In the genomic region with DNA sequence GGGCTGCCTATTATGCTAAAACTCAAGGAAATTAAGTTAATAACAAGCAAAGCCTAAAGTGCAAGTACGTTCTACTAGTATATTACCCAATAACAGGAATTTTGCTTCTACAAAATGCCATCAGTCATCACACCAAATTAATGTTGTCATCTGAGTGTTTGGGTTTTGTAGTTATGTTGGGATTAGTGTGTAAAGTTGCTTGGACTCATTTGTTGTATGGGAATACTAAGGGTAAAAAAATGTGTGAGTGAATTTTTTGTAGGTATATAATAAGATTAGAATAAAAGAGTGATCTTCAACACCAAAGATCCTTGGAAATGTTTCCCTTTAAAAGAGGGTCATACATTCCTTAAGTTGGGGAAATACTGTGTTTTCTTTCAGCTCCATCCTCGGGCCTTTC, we compare ENCODE assay signal across 32 cellular contexts. TPM values are rescaled to one million over a fixed set of nuclear protein-coding genes. Genes with fewer than 3 reads are reported as not detected.
DNase-seq lines count a peak whose midpoint lies in the region; ATAC-seq and TF ChIP-seq lines count a peak whose summit lies in the region.
"Had no signal": no experiment of that assay in that cellular context is flagged by ENCODE, and none has a peak within 500 bp of the region (broad histone marks: within the 10 kb centered on the region; RNA-seq: fewer than 3 reads in every experiment).

No MANE protein-coding gene starts in this region.

- H3K79me2 ChIP-seq in ACC112 (ENCODE audit: control insufficient read depth, insufficient read depth, low read length, unreplicated experiment) = peaks cover 98% of the 10 kb centered on the region

- no peaks in the 10 kb centered on the region for H3K27me3 ChIP-seq in ACC112 (ENCODE audit: insufficient read depth, low read length)
- H3K27me3 ChIP-seq: colonic mucosa, MG63 had no signal

- peaks cover 45% of the 10 kb centered on the region for H3K36me3 Mint-ChIP-seq in HFFc6 (ENCODE audit: low read depth)
- H3K36me3 Mint-ChIP-seq in chondrocyte (ENCODE audit: low read depth) = peaks cover 6% of the 10 kb centered on the region
- peaks cover 33% of the 10 kb centered on the region for H3K36me3 Mint-ChIP-seq in osteocyte (ENCODE audit: unreplicated experiment)
- H3K36me3 Mint-ChIP-seq: activated naive CD4-positive, alpha-beta T cell treated with anti-CD3 and anti-CD28 coated beads, Interleukin-2, amount 50 U/mL, for 24 hours had no signal

- H3K27ac Mint-ChIP-seq in HFFc6 (peak overlapping the region; percentile 69), chondrocyte (ENCODE audit: unreplicated experiment) (peak overlapping the region; percentile 62), osteocyte (ENCODE audit: unreplicated experiment) (peak overlapping the region; percentile 93)
- H3K27ac Mint-ChIP-seq: activated CD8-positive, alpha-beta T cell treated with anti-CD3 and anti-CD28 coated beads, Interleukin-2, amount 10 ng/mL, durations not matched to agents 7 days and 5 days; activated naive CD4-positive, alpha-beta T cell treated with anti-CD3 and anti-CD28 coated beads, Interleukin-2, amount 50 U/mL, for 24 hours; naive thymus-derived CD4-positive, alpha-beta T cell; stimulated activated naive CD8-positive, alpha-beta T cell treated with anti-CD3 and anti-CD28 coated beads, Interleukin-15, amount 100 ng/mL, for 72 hours had no signal

- H3K4me3 ChIP-seq in ACC112 (ENCODE audit: low read depth, low read length) = no peak overlapping the region
- H3K4me3 ChIP-seq: colonic mucosa, MG63, skin epidermis had no signal

- ATAC-seq in GM21515 (IDR thresholded peaks at IDR 0.05; ENCODE audit: unreplicated experiment) = no peak
- ATAC-seq: activated CD8-positive, alpha-beta T cell treated with anti-CD3 and anti-CD28 coated beads, Interleukin-2, amount 10 ng/mL, durations not matched to agents 7 days and 5 days; naive thymus-derived CD4-positive, alpha-beta T cell; stimulated activated naive CD8-positive, alpha-beta T cell treated with anti-CD3 and anti-CD28 coated beads, Interleukin-15, amount 100 ng/mL, for 72 hours had no signal

- peaks cover 29% of the 10 kb centered on the region for H3K36me3 ChIP-seq in ACC112 (ENCODE audit: insufficient read depth, low read length)
- H3K36me3 ChIP-seq: colonic mucosa, MG63 had no signal

- DNase-seq in HFFc6 (no peak), chondrocyte (ENCODE audit: low spot score) (no peak), osteocyte (ENCODE audit: extremely low spot score, unreplicated experiment) (no peak), NCI-H2081 (lab: John Stamatoyannopoulos, UW) (no peak), Kasumi-1 (lab: John Stamatoyannopoulos, UW) (no peak)
- DNase-seq in activated CD4-positive, alpha-beta T cell treated with anti-CD3 and anti-CD28 coated beads, Interleukin-2, amount 50 U/mL, for 1 hour = no peak
- DNase-seq: ACHN; activated CD8-positive, alpha-beta T cell treated with anti-CD3 and anti-CD28 coated beads, Interleukin-2, amount 10 ng/mL, durations not matched to agents 7 days and 5 days; amygdala; colonic mucosa; DMS 273 treated with DMSO at 0.1 percent for 48 hours; effector CD4-positive, alpha-beta T cell; glutamatergic neuron; H9; islet precursor cell; KBM-7; MG63; midbrain; naive thymus-derived CD4-positive, alpha-beta T cell; NCI-H1105 treated with DMSO at 0.1 percent for 48 hours; NCI-H1930; NCI-H2227 treated with DMSO at 0.1 percent for 48 hours; NCI-H526 treated with DMSO at 0.1 percent for 48 hours; SHP77 treated with DMSO at 0.1 percent for 48 hours; stimulated activated CD4-positive, alpha-beta T cell treated with anti-CD3 and anti-CD28 coated beads, Interleukin-1b, Interleukin-23, amount 100 ng/mL, for 48 hours; stimulated activated naive CD8-positive, alpha-beta T cell treated with anti-CD3 and anti-CD28 coated beads, Interleukin-15, amount 100 ng/mL, for 72 hours; SW 1271; trophoblast cell had no signal

- peaks cover 4% of the 10 kb centered on the region for H3K27me3 Mint-ChIP-seq in HFFc6 (ENCODE audit: insufficient read depth)
- no peaks in the 10 kb centered on the region for H3K27me3 Mint-ChIP-seq in chondrocyte (ENCODE audit: low read depth)
- H3K27me3 Mint-ChIP-seq in osteocyte (ENCODE audit: unreplicated experiment) = no peaks in the 10 kb centered on the region
- H3K27me3 Mint-ChIP-seq: activated naive CD4-positive, alpha-beta T cell treated with anti-CD3 and anti-CD28 coated beads, Interleukin-2, amount 50 U/mL, for 24 hours; stimulated activated naive CD8-positive, alpha-beta T cell treated with anti-CD3 and anti-CD28 coated beads, Interleukin-15, amount 100 ng/mL, for 72 hours had no signal

- no peak overlapping the region for H2AFZ ChIP-seq in ACC112 (ENCODE audit: low read length, unreplicated experiment)

- H3K27ac ChIP-seq in ACC112 (ENCODE audit: low read depth, low read length) = peak overlapping the region; percentile 46
- H3K27ac ChIP-seq: colonic mucosa had no signal

- H3K9me3 Mint-ChIP-seq in HFFc6 (no peaks in the 10 kb centered on the region), chondrocyte (ENCODE audit: low read depth) (no peaks in the 10 kb centered on the region), osteocyte (ENCODE audit: unreplicated experiment) (no peaks in the 10 kb centered on the region)
- H3K9me3 Mint-ChIP-seq: activated naive CD4-positive, alpha-beta T cell treated with anti-CD3 and anti-CD28 coated beads, Interleukin-2, amount 50 U/mL, for 24 hours; H9; naive thymus-derived CD4-positive, alpha-beta T cell; stimulated activated naive CD8-positive, alpha-beta T cell treated with anti-CD3 and anti-CD28 coated beads, Interleukin-15, amount 100 ng/mL, for 72 hours had no signal

- TF ChIP-seq CTCF in HFFc6 (IDR thresholded peaks at IDR 0.05) (no peak), chondrocyte (IDR thresholded peaks at IDR 0.05) (no peak), osteocyte (IDR thresholded peaks at IDR 0.05) (no peak)

- H3K4me1 ChIP-seq in ACC112 (ENCODE audit: control insufficient read depth, insufficient read depth, low read length, unreplicated experiment) = peaks cover 59% of the 10 kb centered on the region
- H3K4me1 ChIP-seq: colonic mucosa had no signal

- H3K4me3 Mint-ChIP-seq in HFFc6 (no peak overlapping the region), chondrocyte (ENCODE audit: unreplicated experiment) (no peak overlapping the region), osteocyte (ENCODE audit: unreplicated experiment) (no peak overlapping the region)
- H3K4me3 Mint-ChIP-seq: activated CD8-positive, alpha-beta T cell treated with anti-CD3 and anti-CD28 coated beads, Interleukin-2, amount 10 ng/mL, durations not matched to agents 7 days and 5 days; activated naive CD4-positive, alpha-beta T cell treated with anti-CD3 and anti-CD28 coated beads, Interleukin-2, amount 50 U/mL, for 24 hours; H9; naive thymus-derived CD4-positive, alpha-beta T cell; stimulated activated naive CD8-positive, alpha-beta T cell treated with anti-CD3 and anti-CD28 coated beads, Interleukin-15, amount 100 ng/mL, for 72 hours had no signal

- H3K4me1 Mint-ChIP-seq in HFFc6 (ENCODE audit: low read depth) (peaks cover 75% of the 10 kb centered on the region), chondrocyte (ENCODE audit: low read depth) (peaks cover 78% of the 10 kb centered on the region), osteocyte (ENCODE audit: unreplicated experiment) (peaks cover 85% of the 10 kb centered on the region)
- H3K4me1 Mint-ChIP-seq: stimulated activated naive CD8-positive, alpha-beta T cell treated with anti-CD3 and anti-CD28 coated beads, Interleukin-15, amount 100 ng/mL, for 72 hours had no signal

RNA-seq across cellular contexts. Expression of gene NRP1, which starts 38.6 kb away (rescaled TPM):
- 100 to 1,000 TPM; 136 to 164 (median 147) TPM for total RNA-seq in HFFc6 (2021; fragmentation: NEBNext Ultra II Directional; extraction: Animal tissue kit (Norgen Biotek cat#: 25700))
- total RNA-seq in chondrocyte (111 to 126 TPM (median 122 TPM) in 3 replicates), osteocyte (208 and 222 TPM in 2 replicates)
